ENCODE assay signal across 8 cellular contexts in the genomic region with DNA sequence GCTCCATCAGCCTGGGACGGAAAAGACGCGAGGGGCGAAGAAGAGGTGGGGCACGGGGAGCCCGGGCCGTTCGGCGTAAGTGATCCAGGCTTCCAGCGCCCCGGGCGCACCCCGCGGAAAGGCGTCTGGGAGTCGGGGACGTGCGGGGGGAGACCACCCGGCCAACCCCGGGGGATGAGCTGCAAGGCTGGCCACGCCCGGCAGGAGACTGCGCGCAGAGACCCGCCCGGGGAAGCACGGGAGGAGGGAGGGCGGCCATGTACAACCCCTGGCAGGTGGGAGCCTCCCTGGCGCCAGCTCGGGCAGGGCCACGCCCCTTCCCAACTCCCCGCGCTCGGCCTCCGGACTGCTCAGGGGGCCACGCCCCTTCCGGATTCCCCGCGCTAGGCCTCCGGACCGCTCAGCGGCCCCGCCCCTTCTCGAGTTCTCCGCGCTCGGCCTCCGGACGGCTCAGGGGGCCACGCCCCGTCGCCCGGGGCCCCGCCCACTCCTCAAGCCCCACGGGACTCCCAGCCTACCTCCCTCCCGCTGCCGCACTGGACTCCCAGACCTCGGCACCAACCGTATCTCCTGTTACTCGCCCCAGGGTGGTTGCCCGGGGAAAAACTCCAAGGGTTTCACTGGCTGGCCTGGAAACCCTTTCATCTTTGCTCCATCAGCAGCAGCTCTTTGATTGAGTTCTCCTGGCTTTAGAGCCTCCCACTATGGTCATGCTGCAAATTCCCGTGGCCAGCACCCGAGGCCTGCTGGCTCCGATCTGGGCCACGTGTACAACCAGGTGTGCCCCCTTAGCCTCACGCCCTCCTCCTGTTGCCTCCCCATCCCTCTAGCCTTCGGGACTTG.
DNase-seq lines count a peak whose midpoint lies in the region; ATAC-seq, FAIRE-seq and TF ChIP-seq lines count a peak whose summit lies in the region.

No MANE protein-coding gene starts in this region.

- no peaks in the 10 kb centered on the region for H3K27me3 ChIP-seq in Panc1 (ENCODE audit: control insufficient read depth, insufficient read depth, low read length)

- POLR2A ChIA-PET in Panc1 (lab: Charles Lee): no interaction called here
- POLR2A ChIA-PET in naive thymus-derived CD8-positive, alpha-beta T cell (lab: Charles Lee): interaction anchor here (0.9 kb wide), 1 partner anchor 819 kb away, joined by 3 read pairs; no protein-coding TSS in a partner anchor

- no peaks in the 10 kb centered on the region for H3K9me3 ChIP-seq in Panc1 (ENCODE audit: control insufficient read depth, insufficient read depth, low read depth, low read length)

- in situ Hi-C loops in Panc1 (cut with HindIII; ENCODE audit: low pct_unique_long_range_greater_than_20kb, low sequenced_read_pairs): no loop called here

- no TSS peak for BruUV-seq in Panc1 (replicated peaks; lab: Mats Ljungman, UMichigan)

- H3K4me3 Mint-ChIP-seq in naive thymus-derived CD8-positive, alpha-beta T cell: peak overlapping the region; percentile 80 to 93 (median 88)
- peak overlapping the region; percentile 81 for H3K4me3 Mint-ChIP-seq in stimulated activated memory B cell treated with anti-CD40 and anti-IgM and Interleukin-4, amounts not matched to agents 10 μg/mL and 1 μg/mL and 100 μg/mL, for 72 hours

- H3K9me3 Mint-ChIP-seq in naive thymus-derived CD8-positive, alpha-beta T cell: peaks cover 0 to 2% (median 0%) of the 10 kb centered on the region in 9 donors
- H3K9me3 Mint-ChIP-seq in stimulated activated memory B cell treated with anti-CD40 and anti-IgM and Interleukin-4, amounts not matched to agents 10 μg/mL and 1 μg/mL and 100 μg/mL, for 72 hours: peaks cover 4% of the 10 kb centered on the region

- no peaks in the 10 kb centered on the region for H3K36me3 Mint-ChIP-seq in naive thymus-derived CD8-positive, alpha-beta T cell
- H3K36me3 Mint-ChIP-seq in stimulated activated memory B cell treated with anti-CD40 and anti-IgM and Interleukin-4, amounts not matched to agents 10 μg/mL and 1 μg/mL and 100 μg/mL, for 72 hours: no peaks in the 10 kb centered on the region

- H3K4me3 ChIP-seq in Panc1 (ENCODE audit: low read depth in 2 of 2, low read length in 2 of 2): peak overlapping the region; percentile 69 to 75

- H3K36me3 ChIP-seq in Panc1 (ENCODE audit: control insufficient read depth, insufficient read depth, low read length): no peaks in the 10 kb centered on the region

- CTCF ChIA-PET in Panc1 (lab: Charles Lee): no interaction called here

- TF ChIP-seq CTCF in D721Med (IDR thresholded peaks at IDR 0.05; ENCODE audit: insufficient read depth, missing control alignments) (no peak), Panc1 (IDR thresholded peaks at IDR 0.05) (no peak)

- H3K27ac ChIP-seq in Panc1 (ENCODE audit: low read length): peak overlapping the region; percentile 77

- DNase-seq in D721Med (ENCODE audit: insufficient read length, low spot score) (peak; percentile 91), HuH-7.5 (ENCODE audit: low spot score) (peak; percentile 90), Panc1 (ENCODE audit: low read depth, low spot score) (peak; percentile 63), fibroblast of peridontal ligament (ENCODE audit: extremely low read depth) (peak; percentile 79)
- DNase-seq in activated T-helper 9 cell treated with anti-CD3 and anti-CD28 coated beads, Interleukin-2, amount 50 U/mL, for 16 hours (ENCODE audit: low read depth): peak; percentile 65
- DNase-seq in naive thymus-derived CD8-positive, alpha-beta T cell: peak; percentile 16 to 71 (median 48)

- peak overlapping the region in 6 of 10 donors; percentile 30 to 77 (median 58) for H3K27ac Mint-ChIP-seq in naive thymus-derived CD8-positive, alpha-beta T cell
- H3K27ac Mint-ChIP-seq in stimulated activated memory B cell treated with anti-CD40 and anti-IgM and Interleukin-4, amounts not matched to agents 10 μg/mL and 1 μg/mL and 100 μg/mL, for 72 hours: no peak overlapping the region

- ATAC-seq in GM21529 (IDR thresholded peaks at IDR 0.05; ENCODE audit: unreplicated experiment): peak; percentile 98
- ATAC-seq in Panc1: peak; percentile 99
- ATAC-seq in naive thymus-derived CD8-positive, alpha-beta T cell: peak; percentile 72 to 88
- ATAC-seq in stimulated activated memory B cell treated with anti-CD40 and anti-IgM and Interleukin-4, amounts not matched to agents 10 μg/mL and 1 μg/mL and 100 μg/mL, for 72 hours: peak; percentile 91

- H3K4me1 ChIP-seq in Panc1 (ENCODE audit: control insufficient read depth, insufficient read depth, low read length): 0 out of 2 replicates have a peak, but pooled peaks cover 5% of the 10 kb centered on the region

- peaks cover 5 to 17% (median 11%) of the 10 kb centered on the region in 4 donors for H3K4me1 Mint-ChIP-seq in naive thymus-derived CD8-positive, alpha-beta T cell
- peaks cover 6% of the 10 kb centered on the region for H3K4me1 Mint-ChIP-seq in stimulated activated memory B cell treated with anti-CD40 and anti-IgM and Interleukin-4, amounts not matched to agents 10 μg/mL and 1 μg/mL and 100 μg/mL, for 72 hours

- peaks cover 0 to 3% (median 0%) of the 10 kb centered on the region in 5 donors for H3K27me3 Mint-ChIP-seq in naive thymus-derived CD8-positive, alpha-beta T cell
- H3K27me3 Mint-ChIP-seq in stimulated activated memory B cell treated with anti-CD40 and anti-IgM and Interleukin-4, amounts not matched to agents 10 μg/mL and 1 μg/mL and 100 μg/mL, for 72 hours: no peaks in the 10 kb centered on the region

- intact Hi-C loops in Panc1 (cut with micrococcal nuclease; ENCODE audit: unreplicated experiment): no loop called here

- FAIRE-seq in D721Med (lab: Jason Lieb, UNC): no peak

Comparison
In these comparisons a context has a peak if more than half of its experiments do, and no peak if none do; other contexts are left out.
1. Peak in every context shown above with its lines: DNase-seq, ATAC-seq, H3K4me3 ChIP-seq and H3K27ac ChIP-seq.